In the genomic region with DNA sequence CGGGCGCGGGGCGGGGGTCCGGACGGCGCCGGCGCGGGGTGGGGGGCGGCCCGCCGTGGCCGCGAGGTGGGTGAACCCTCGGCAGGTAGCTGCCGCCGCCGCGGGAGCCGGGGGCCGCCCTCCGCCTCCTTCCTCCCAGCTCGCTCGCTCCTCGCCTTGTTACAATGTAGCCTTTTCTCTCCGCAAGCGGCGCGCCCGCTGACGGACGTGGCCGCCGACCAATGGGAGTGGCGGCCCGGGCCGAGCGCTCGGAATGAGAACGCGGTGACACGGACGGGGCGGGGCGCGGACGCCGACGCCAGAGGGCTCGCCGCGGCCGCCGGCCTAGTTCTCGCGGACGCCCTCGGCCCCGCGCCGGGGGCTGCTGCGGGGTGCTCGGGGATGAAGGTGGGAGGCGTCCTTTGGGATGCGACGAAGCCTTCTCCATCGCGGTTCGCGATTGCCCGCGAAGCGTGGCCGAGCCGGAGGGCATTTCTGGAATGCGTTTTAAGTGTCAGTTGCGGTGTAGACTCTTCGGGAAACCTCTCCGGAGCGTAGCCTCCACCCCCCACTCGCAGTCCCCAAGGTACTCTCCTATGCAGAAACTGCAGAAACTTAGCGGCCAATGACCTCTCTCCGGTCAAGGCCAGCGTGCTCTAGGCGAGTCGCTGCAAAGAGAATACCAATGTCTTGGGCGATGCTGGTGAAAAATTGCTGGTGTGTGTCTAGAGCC, we compare ENCODE assay signal across 1 cellular context.
TF ChIP-seq lines count a peak whose summit lies in the region.

No MANE protein-coding gene starts in this region.

TF ChIP-seq in K562, 482 proteins besides CTCF, POLR2A, EP300 and RAD21 (continued from another document):
- TF ChIP-seq, protein P1, sequence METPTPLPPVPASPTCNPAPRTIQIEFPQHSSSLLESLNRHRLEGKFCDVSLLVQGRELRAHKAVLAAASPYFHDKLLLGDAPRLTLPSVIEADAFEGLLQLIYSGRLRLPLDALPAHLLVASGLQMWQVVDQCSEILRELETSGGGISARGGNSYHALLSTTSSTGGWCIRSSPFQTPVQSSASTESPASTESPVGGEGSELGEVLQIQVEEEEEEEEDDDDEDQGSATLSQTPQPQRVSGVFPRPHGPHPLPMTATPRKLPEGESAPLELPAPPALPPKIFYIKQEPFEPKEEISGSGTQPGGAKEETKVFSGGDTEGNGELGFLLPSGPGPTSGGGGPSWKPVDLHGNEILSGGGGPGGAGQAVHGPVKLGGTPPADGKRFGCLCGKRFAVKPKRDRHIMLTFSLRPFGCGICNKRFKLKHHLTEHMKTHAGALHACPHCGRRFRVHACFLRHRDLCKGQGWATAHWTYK (CRISPR knock-in tag; IDR thresholded peaks at IDR 0.05) = peak; percentile 75; the same call in 1 of the 2 replicates
- TF ChIP-seq FOXK1 (CRISPR knock-in tag; IDR thresholded peaks at IDR 0.05; ENCODE audit: borderline replicate concordance) = no peak
- no peak for TF ChIP-seq SIRT6 (IDR thresholded peaks at IDR 0.05; ENCODE audit: low read depth, low read length)
- peak; percentile 69 for TF ChIP-seq SMAD4 (CRISPR knock-in tag; conservative IDR thresholded peaks at IDR 0.05)
- no peak for TF ChIP-seq SMAD2 (IDR thresholded peaks at IDR 0.05; ENCODE audit: low read depth, low read length)
- TF ChIP-seq CREB3 (tag; conservative IDR thresholded peaks at IDR 0.05; ENCODE audit: low read depth) = no peak
- no peak for TF ChIP-seq PTBP1 (IDR thresholded peaks at IDR 0.05; ENCODE audit: low read depth, low read length)
- TF ChIP-seq TCF15 (CRISPR knock-in tag; IDR thresholded peaks at IDR 0.05) = no peak
- TF ChIP-seq PREB (CRISPR knock-in tag; IDR thresholded peaks at IDR 0.05) = no peak
- TF ChIP-seq, protein P2, sequence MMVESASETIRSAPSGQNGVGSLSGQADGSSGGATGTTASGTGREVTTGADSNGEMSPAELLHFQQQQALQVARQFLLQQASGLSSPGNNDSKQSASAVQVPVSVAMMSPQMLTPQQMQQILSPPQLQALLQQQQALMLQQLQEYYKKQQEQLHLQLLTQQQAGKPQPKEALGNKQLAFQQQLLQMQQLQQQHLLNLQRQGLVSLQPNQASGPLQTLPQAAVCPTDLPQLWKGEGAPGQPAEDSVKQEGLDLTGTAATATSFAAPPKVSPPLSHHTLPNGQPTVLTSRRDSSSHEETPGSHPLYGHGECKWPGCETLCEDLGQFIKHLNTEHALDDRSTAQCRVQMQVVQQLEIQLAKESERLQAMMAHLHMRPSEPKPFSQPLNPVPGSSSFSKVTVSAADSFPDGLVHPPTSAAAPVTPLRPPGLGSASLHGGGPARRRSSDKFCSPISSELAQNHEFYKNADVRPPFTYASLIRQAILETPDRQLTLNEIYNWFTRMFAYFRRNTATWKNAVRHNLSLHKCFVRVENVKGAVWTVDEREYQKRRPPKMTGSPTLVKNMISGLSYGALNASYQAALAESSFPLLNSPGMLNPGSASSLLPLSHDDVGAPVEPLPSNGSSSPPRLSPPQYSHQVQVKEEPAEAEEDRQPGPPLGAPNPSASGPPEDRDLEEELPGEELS (CRISPR knock-in tag; IDR thresholded peaks at IDR 0.05; ENCODE audit: borderline replicate concordance) = no peak
- TF ChIP-seq ELF2 (CRISPR knock-in tag; IDR thresholded peaks at IDR 0.05) = no peak
- TF ChIP-seq ZNF639 (CRISPR knock-in tag; conservative IDR thresholded peaks at IDR 0.05 in 1 of 2, IDR thresholded peaks at IDR 0.05 in 1 of 2) = peak in 1 of 2 experiments; percentile 85; a peak in 2 of 4 replicates
- no peak for TF ChIP-seq MYC (IDR thresholded peaks at IDR 0.05; ENCODE audit: low read depth, low read length)
- TF ChIP-seq MYC (CRISPR knock-in tag; IDR thresholded peaks at IDR 0.05; ENCODE audit: borderline replicate concordance, low read depth) = no peak
- TF ChIP-seq MEIS2 (IDR thresholded peaks at IDR 0.05; ENCODE audit: partially characterized antibody) = peak; percentile 8
- TF ChIP-seq ZNF395 (CRISPR knock-in tag; IDR thresholded peaks at IDR 0.05) = no peak
- no peak for TF ChIP-seq ZFPM2 (CRISPR knock-in tag; IDR thresholded peaks at IDR 0.05)
- TF ChIP-seq SPI1 (IDR thresholded peaks at IDR 0.05; ENCODE audit: borderline replicate concordance, low read depth, low read length) = no peak
- peak; percentile 73 for TF ChIP-seq NFYB (IDR thresholded peaks at IDR 0.05; ENCODE audit: extremely low read depth, insufficient read length)
- TF ChIP-seq, protein P3, sequence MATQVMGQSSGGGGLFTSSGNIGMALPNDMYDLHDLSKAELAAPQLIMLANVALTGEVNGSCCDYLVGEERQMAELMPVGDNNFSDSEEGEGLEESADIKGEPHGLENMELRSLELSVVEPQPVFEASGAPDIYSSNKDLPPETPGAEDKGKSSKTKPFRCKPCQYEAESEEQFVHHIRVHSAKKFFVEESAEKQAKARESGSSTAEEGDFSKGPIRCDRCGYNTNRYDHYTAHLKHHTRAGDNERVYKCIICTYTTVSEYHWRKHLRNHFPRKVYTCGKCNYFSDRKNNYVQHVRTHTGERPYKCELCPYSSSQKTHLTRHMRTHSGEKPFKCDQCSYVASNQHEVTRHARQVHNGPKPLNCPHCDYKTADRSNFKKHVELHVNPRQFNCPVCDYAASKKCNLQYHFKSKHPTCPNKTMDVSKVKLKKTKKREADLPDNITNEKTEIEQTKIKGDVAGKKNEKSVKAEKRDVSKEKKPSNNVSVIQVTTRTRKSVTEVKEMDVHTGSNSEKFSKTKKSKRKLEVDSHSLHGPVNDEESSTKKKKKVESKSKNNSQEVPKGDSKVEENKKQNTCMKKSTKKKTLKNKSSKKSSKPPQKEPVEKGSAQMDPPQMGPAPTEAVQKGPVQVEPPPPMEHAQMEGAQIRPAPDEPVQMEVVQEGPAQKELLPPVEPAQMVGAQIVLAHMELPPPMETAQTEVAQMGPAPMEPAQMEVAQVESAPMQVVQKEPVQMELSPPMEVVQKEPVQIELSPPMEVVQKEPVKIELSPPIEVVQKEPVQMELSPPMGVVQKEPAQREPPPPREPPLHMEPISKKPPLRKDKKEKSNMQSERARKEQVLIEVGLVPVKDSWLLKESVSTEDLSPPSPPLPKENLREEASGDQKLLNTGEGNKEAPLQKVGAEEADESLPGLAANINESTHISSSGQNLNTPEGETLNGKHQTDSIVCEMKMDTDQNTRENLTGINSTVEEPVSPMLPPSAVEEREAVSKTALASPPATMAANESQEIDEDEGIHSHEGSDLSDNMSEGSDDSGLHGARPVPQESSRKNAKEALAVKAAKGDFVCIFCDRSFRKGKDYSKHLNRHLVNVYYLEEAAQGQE (CRISPR knock-in tag; IDR thresholded peaks at IDR 0.05; ENCODE audit: low read depth) = peak; percentile 73; the same call in 1 of the 2 replicates
- no peak for TF ChIP-seq MAFF (IDR thresholded peaks at IDR 0.05; ENCODE audit: low read length)
- TF ChIP-seq, protein P4, sequence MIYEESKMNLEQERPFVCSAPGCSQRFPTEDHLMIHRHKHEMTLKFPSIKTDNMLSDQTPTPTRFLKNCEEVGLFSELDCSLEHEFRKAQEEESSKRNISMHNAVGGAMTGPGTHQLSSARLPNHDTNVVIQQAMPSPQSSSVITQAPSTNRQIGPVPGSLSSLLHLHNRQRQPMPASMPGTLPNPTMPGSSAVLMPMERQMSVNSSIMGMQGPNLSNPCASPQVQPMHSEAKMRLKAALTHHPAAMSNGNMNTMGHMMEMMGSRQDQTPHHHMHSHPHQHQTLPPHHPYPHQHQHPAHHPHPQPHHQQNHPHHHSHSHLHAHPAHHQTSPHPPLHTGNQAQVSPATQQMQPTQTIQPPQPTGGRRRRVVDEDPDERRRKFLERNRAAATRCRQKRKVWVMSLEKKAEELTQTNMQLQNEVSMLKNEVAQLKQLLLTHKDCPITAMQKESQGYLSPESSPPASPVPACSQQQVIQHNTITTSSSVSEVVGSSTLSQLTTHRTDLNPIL (CRISPR knock-in tag; IDR thresholded peaks at IDR 0.05) = no peak
- TF ChIP-seq HSF4 (CRISPR knock-in tag; IDR thresholded peaks at IDR 0.05; ENCODE audit: borderline replicate concordance) = no peak
- no peak for TF ChIP-seq ZNF384 (IDR thresholded peaks at IDR 0.05; ENCODE audit: low read depth, low read length)
- peak; percentile 50; the same call in 1 of the 2 replicates for TF ChIP-seq ESRRA (IDR thresholded peaks at IDR 0.05; ENCODE audit: borderline replicate concordance, low read depth)
- no peak for TF ChIP-seq ZNF551 (CRISPR knock-in tag; IDR thresholded peaks at IDR 0.05)
- TF ChIP-seq ZNF398 (CRISPR knock-in tag; IDR thresholded peaks at IDR 0.05) = no peak
- TF ChIP-seq WHSC1 (IDR thresholded peaks at IDR 0.05; ENCODE audit: low read length) = no peak
